2 cellular contexts compared by ENCODE assay signal in the genomic region with DNA sequence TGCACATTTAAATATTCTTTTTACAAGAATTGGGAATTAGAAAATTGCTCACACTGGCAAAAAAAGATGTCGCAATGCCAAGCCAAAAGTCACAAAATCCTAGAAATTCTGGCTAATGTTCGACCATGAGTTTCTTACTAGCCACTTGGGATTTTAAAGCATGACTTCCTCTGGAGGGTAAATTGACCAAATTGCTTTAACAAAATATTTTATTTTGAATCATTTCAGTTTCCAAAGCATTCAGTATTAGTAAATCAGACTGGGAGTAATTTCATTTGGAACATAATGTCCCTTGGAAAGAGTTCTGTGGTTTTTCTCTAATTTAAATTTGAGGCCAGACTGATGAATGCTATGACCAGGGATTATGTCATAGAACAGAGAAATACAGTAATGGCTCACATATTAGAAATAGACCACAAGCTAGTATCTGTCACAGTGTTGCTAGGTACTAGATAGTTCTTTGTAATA.
TF ChIP-seq lines count a peak whose summit lies in the region.

No MANE protein-coding gene starts in this region.

TF ChIP-seq in GM12878, 131 proteins besides CTCF, POLR2A, EP300 and RAD21 (continues in another document):
- TF ChIP-seq, protein P1, sequence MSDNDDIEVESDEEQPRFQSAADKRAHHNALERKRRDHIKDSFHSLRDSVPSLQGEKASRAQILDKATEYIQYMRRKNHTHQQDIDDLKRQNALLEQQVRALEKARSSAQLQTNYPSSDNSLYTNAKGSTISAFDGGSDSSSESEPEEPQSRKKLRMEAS (IDR thresholded peaks at IDR 0.05; ENCODE audit: low read depth, low read length): no peak
- TF ChIP-seq TCF7 (IDR thresholded peaks at IDR 0.05; ENCODE audit: borderline replicate concordance) (no peak), MYC (IDR thresholded peaks at IDR 0.05; ENCODE audit: insufficient read depth, insufficient read length, insufficient replicate concordance, low read length, severe bottlenecking) (no peak), SRF (IDR thresholded peaks at IDR 0.05; ENCODE audit: low read depth in 2 of 2, low read length in 2 of 2) (no peak), KDM1A (IDR thresholded peaks at IDR 0.05; ENCODE audit: borderline replicate concordance) (no peak), MTA3 (IDR thresholded peaks at IDR 0.05; ENCODE audit: borderline replicate concordance, low read length) (no peak), YBX1 (IDR thresholded peaks at IDR 0.05) (no peak), PML (IDR thresholded peaks at IDR 0.05; ENCODE audit: low read length) (no peak), POU2F2 (IDR thresholded peaks at IDR 0.05; ENCODE audit: borderline replicate concordance, low read depth, low read length) (no peak)
- TF ChIP-seq, protein P2, sequence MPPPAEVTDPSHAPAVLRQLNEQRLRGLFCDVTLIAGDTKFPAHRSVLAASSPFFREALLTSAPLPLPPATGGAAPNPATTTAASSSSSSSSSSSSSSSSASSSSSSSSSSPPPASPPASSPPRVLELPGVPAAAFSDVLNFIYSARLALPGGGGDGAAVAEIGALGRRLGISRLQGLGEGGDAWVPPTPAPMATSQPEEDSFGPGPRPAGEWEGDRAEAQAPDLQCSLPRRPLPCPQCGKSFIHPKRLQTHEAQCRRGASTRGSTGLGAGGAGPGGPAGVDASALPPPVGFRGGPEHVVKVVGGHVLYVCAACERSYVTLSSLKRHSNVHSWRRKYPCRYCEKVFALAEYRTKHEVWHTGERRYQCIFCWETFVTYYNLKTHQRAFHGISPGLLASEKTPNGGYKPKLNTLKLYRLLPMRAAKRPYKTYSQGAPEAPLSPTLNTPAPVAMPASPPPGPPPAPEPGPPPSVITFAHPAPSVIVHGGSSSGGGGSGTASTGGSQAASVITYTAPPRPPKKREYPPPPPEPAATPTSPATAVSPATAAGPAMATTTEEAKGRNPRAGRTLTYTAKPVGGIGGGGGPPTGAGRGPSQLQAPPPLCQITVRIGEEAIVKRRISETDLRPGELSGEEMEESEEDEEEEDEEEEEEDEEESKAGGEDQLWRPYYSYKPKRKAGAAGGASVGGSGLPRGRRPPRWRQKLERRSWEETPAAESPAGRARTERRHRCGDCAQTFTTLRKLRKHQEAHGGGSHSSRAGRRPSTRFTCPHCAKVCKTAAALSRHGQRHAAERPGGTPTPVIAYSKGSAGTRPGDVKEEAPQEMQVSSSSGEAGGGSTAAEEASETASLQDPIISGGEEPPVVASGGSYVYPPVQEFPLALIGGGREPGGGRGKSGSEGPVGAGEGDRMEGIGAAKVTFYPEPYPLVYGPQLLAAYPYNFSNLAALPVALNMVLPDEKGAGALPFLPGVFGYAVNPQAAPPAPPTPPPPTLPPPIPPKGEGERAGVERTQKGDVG (CRISPR knock-in tag; IDR thresholded peaks at IDR 0.05): no peak
- TF ChIP-seq, protein P3, sequence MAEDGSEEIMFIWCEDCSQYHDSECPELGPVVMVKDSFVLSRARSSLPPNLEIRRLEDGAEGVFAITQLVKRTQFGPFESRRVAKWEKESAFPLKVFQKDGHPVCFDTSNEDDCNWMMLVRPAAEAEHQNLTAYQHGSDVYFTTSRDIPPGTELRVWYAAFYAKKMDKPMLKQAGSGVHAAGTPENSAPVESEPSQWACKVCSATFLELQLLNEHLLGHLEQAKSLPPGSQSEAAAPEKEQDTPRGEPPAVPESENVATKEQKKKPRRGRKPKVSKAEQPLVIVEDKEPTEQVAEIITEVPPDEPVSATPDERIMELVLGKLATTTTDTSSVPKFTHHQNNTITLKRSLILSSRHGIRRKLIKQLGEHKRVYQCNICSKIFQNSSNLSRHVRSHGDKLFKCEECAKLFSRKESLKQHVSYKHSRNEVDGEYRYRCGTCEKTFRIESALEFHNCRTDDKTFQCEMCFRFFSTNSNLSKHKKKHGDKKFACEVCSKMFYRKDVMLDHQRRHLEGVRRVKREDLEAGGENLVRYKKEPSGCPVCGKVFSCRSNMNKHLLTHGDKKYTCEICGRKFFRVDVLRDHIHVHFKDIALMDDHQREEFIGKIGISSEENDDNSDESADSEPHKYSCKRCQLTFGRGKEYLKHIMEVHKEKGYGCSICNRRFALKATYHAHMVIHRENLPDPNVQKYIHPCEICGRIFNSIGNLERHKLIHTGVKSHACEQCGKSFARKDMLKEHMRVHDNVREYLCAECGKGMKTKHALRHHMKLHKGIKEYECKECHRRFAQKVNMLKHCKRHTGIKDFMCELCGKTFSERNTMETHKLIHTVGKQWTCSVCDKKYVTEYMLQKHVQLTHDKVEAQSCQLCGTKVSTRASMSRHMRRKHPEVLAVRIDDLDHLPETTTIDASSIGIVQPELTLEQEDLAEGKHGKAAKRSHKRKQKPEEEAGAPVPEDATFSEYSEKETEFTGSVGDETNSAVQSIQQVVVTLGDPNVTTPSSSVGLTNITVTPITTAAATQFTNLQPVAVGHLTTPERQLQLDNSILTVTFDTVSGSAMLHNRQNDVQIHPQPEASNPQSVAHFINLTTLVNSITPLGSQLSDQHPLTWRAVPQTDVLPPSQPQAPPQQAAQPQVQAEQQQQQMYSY (CRISPR knock-in tag; IDR thresholded peaks at IDR 0.05): no peak
- TF ChIP-seq, protein P4, sequence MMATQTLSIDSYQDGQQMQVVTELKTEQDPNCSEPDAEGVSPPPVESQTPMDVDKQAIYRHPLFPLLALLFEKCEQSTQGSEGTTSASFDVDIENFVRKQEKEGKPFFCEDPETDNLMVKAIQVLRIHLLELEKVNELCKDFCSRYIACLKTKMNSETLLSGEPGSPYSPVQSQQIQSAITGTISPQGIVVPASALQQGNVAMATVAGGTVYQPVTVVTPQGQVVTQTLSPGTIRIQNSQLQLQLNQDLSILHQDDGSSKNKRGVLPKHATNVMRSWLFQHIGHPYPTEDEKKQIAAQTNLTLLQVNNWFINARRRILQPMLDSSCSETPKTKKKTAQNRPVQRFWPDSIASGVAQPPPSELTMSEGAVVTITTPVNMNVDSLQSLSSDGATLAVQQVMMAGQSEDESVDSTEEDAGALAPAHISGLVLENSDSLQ (IDR thresholded peaks at IDR 0.05): no peak

TF ChIP-seq in SK-N-SH, 30 proteins besides CTCF, POLR2A, EP300 and RAD21:
- TF ChIP-seq, protein P5, sequence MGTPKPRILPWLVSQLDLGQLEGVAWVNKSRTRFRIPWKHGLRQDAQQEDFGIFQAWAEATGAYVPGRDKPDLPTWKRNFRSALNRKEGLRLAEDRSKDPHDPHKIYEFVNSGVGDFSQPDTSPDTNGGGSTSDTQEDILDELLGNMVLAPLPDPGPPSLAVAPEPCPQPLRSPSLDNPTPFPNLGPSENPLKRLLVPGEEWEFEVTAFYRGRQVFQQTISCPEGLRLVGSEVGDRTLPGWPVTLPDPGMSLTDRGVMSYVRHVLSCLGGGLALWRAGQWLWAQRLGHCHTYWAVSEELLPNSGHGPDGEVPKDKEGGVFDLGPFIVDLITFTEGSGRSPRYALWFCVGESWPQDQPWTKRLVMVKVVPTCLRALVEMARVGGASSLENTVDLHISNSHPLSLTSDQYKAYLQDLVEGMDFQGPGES (IDR thresholded peaks at IDR 0.05; ENCODE audit: low read depth, low read length): no peak
- TF ChIP-seq TEAD4 (IDR thresholded peaks at IDR 0.05; ENCODE audit: borderline replicate concordance, insufficient read depth): no peak
- TF ChIP-seq YY1 (IDR thresholded peaks at IDR 0.05; ENCODE audit: low read depth): no peak
- no peak for TF ChIP-seq NFIC (IDR thresholded peaks at IDR 0.05; ENCODE audit: borderline replicate concordance)
- TF ChIP-seq, protein P6, sequence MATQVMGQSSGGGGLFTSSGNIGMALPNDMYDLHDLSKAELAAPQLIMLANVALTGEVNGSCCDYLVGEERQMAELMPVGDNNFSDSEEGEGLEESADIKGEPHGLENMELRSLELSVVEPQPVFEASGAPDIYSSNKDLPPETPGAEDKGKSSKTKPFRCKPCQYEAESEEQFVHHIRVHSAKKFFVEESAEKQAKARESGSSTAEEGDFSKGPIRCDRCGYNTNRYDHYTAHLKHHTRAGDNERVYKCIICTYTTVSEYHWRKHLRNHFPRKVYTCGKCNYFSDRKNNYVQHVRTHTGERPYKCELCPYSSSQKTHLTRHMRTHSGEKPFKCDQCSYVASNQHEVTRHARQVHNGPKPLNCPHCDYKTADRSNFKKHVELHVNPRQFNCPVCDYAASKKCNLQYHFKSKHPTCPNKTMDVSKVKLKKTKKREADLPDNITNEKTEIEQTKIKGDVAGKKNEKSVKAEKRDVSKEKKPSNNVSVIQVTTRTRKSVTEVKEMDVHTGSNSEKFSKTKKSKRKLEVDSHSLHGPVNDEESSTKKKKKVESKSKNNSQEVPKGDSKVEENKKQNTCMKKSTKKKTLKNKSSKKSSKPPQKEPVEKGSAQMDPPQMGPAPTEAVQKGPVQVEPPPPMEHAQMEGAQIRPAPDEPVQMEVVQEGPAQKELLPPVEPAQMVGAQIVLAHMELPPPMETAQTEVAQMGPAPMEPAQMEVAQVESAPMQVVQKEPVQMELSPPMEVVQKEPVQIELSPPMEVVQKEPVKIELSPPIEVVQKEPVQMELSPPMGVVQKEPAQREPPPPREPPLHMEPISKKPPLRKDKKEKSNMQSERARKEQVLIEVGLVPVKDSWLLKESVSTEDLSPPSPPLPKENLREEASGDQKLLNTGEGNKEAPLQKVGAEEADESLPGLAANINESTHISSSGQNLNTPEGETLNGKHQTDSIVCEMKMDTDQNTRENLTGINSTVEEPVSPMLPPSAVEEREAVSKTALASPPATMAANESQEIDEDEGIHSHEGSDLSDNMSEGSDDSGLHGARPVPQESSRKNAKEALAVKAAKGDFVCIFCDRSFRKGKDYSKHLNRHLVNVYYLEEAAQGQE (IDR thresholded peaks at IDR 0.05; ENCODE audit: low read depth, low read length): no peak
- TF ChIP-seq TAF1 (IDR thresholded peaks at IDR 0.05; ENCODE audit: borderline replicate concordance, low read depth, low read length): no peak
- TF ChIP-seq MEF2A (IDR thresholded peaks at IDR 0.05; ENCODE audit: borderline replicate concordance, low read depth): no peak
- TF ChIP-seq, protein P7, sequence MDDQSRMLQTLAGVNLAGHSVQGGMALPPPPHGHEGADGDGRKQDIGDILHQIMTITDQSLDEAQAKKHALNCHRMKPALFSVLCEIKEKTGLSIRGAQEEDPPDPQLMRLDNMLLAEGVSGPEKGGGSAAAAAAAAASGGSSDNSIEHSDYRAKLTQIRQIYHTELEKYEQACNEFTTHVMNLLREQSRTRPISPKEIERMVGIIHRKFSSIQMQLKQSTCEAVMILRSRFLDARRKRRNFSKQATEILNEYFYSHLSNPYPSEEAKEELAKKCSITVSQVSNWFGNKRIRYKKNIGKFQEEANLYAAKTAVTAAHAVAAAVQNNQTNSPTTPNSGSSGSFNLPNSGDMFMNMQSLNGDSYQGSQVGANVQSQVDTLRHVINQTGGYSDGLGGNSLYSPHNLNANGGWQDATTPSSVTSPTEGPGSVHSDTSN (IDR thresholded peaks at IDR 0.05): no peak
- no peak for TF ChIP-seq TCF12 (IDR thresholded peaks at IDR 0.05)
- TF ChIP-seq JUND (IDR thresholded peaks at IDR 0.05): no peak
- TF ChIP-seq GABPA (IDR thresholded peaks at IDR 0.05; ENCODE audit: low read depth): no peak
- TF ChIP-seq MXI1 (IDR thresholded peaks at IDR 0.05; ENCODE audit: low read depth, low read length): no peak
- TF ChIP-seq NRF1 (IDR thresholded peaks at IDR 0.05; ENCODE audit: low read depth, low read length): no peak
- TF ChIP-seq EZH2phosphoT487 (IDR thresholded peaks at IDR 0.05; ENCODE audit: borderline replicate concordance, low read depth): no peak
- no peak for TF ChIP-seq FOXM1 (IDR thresholded peaks at IDR 0.05; ENCODE audit: low read depth)
- TF ChIP-seq RCOR1 (IDR thresholded peaks at IDR 0.05; ENCODE audit: low read length): no peak
- TF ChIP-seq, protein P8, sequence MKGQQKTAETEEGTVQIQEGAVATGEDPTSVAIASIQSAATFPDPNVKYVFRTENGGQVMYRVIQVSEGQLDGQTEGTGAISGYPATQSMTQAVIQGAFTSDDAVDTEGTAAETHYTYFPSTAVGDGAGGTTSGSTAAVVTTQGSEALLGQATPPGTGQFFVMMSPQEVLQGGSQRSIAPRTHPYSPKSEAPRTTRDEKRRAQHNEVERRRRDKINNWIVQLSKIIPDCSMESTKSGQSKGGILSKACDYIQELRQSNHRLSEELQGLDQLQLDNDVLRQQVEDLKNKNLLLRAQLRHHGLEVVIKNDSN (IDR thresholded peaks at IDR 0.05; ENCODE audit: borderline replicate concordance, low read depth): no peak
- TF ChIP-seq, protein P9, sequence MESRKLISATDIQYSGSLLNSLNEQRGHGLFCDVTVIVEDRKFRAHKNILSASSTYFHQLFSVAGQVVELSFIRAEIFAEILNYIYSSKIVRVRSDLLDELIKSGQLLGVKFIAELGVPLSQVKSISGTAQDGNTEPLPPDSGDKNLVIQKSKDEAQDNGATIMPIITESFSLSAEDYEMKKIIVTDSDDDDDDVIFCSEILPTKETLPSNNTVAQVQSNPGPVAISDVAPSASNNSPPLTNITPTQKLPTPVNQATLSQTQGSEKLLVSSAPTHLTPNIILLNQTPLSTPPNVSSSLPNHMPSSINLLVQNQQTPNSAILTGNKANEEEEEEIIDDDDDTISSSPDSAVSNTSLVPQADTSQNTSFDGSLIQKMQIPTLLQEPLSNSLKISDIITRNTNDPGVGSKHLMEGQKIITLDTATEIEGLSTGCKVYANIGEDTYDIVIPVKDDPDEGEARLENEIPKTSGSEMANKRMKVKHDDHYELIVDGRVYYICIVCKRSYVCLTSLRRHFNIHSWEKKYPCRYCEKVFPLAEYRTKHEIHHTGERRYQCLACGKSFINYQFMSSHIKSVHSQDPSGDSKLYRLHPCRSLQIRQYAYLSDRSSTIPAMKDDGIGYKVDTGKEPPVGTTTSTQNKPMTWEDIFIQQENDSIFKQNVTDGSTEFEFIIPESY (IDR thresholded peaks at IDR 0.05; ENCODE audit: borderline replicate concordance, low read depth): no peak
